Comparison of ENCODE assay signal across 9 cellular contexts in genomic region chr2:88452151-88452851, GRCh38. TPM values are rescaled to one million over a fixed set of nuclear protein-coding genes. Genes with fewer than 3 reads are reported as not detected.
DNase-seq lines count a peak whose midpoint lies in the region; ATAC-seq, FAIRE-seq and TF ChIP-seq lines count a peak whose summit lies in the region.
"Had no signal": no experiment of that assay in that cellular context is flagged by ENCODE, and none has a peak within 500 bp of the region (broad histone marks: within the 10 kb centered on the region; RNA-seq: fewer than 3 reads in every experiment).

TSS of gene FOXI3 (minus strand) at chr2:88452693. CDS start at chr2:88452535, 158 bp downstream.

- no peak within 1 kb of the TSS for H3K4me3 ChIP-seq in IMR-90 (ENCODE audit: insufficient read depth, low read depth, low read length)

- no peak within 1 kb of the TSS for H4K91ac ChIP-seq in IMR-90 (ENCODE audit: insufficient read depth, low read depth, low read length)

- H3K9me3 Mint-ChIP-seq in brain: peaks cover 0 to 5% (median 0%) of the 10 kb centered on the region in 5 experiments
- H3K9me3 Mint-ChIP-seq in natural killer cell treated with Interleukin-12 subunit alpha and Interleukin-12 subunit beta and Interleukin-15 and Interleukin-18, amount 100 ng/mL, for 72 hours: no peaks in the 10 kb centered on the region

- POLR2A ChIA-PET in IMR-90 (lab: Charles Lee; ENCODE audit: unreplicated experiment): no interaction called here

- no peak for TF ChIP-seq POLR2A in IMR-90 (IDR thresholded peaks at IDR 0.05; ENCODE audit: low read depth, low read length)

- H4K8ac ChIP-seq in IMR-90 (ENCODE audit: low read depth in 2 of 2, low read length in 2 of 2): no peak within 1 kb of the TSS

- no peaks in the 10 kb centered on the region for H3K36me3 Mint-ChIP-seq in brain
- H3K36me3 Mint-ChIP-seq in natural killer cell treated with Interleukin-12 subunit alpha and Interleukin-12 subunit beta and Interleukin-15 and Interleukin-18, amount 100 ng/mL, for 72 hours: no peaks in the 10 kb centered on the region

- H3K4me1 Mint-ChIP-seq in brain: peaks cover 6% of the 10 kb centered on the region
- peaks cover 0 to 14% of the 10 kb centered on the region in 2 donors for H3K4me1 Mint-ChIP-seq in natural killer cell treated with Interleukin-12 subunit alpha and Interleukin-12 subunit beta and Interleukin-15 and Interleukin-18, amount 100 ng/mL, for 72 hours (ENCODE audit: low read depth in 2 of 2)

- no peaks in the 10 kb centered on the region for H3K4me1 ChIP-seq in IMR-90 (ENCODE audit: control insufficient read depth, insufficient read depth, low read length)

- H3K27ac ChIP-seq in IMR-90 (ENCODE audit: insufficient read depth, low read length): no peak within 1 kb of the TSS

- no TSS peak for BruUV-seq in IMR-90 (replicated peaks; lab: Mats Ljungman, UMichigan)

- H2AK9ac ChIP-seq in IMR-90 (replicated peaks; ENCODE audit: low read depth, low read length, poor library complexity): no peak within 1 kb of the TSS

- 3% methylated on average over 37 of the region's 116 CpGs; no CpG with 5 or more reads in 1 of the 2 experiments for WGBS in IMR-90 (ENCODE audit: extremely low coverage in 2 of 2, insufficient read length in 1 of 2), 2 experiments

- no peak within 1 kb of the TSS for H3K18ac ChIP-seq in IMR-90 (ENCODE audit: low read depth, low read length)

- H3K9ac ChIP-seq in IMR-90 (ENCODE audit: low read depth, low read length): no peak within 1 kb of the TSS

- no peaks in the 10 kb centered on the region for H3K9me1 ChIP-seq in IMR-90 (ENCODE audit: insufficient read depth, low read length)

- intact Hi-C loops in IMR-90 (cut with micrococcal nuclease): no loop called here

- H2BK20ac ChIP-seq in IMR-90 (ENCODE audit: low read depth, low read length): no peak within 1 kb of the TSS

- H3K23ac ChIP-seq in IMR-90 (ENCODE audit: low read depth, low read length): no peak within 1 kb of the TSS

- TF ChIP-seq CTCF in IMR-90 (conservative IDR thresholded peaks at IDR 0.05; ENCODE audit: low read depth, low read length): no peak
- no peak for TF ChIP-seq CTCF in brain (conservative IDR thresholded peaks at IDR 0.05)

- H4K5ac ChIP-seq in IMR-90 (ENCODE audit: low read depth, low read length): no peak within 1 kb of the TSS

- no peak within 1 kb of the TSS for H3K56ac ChIP-seq in IMR-90 (ENCODE audit: extremely low read depth, insufficient read depth, low read length)

- H2BK5ac ChIP-seq in IMR-90 (ENCODE audit: low read depth, low read length, poor library complexity, severe bottlenecking): no peak within 1 kb of the TSS

- peak within 1 kb of the TSS; percentile 8 for H2AFZ ChIP-seq in IMR-90 (replicated peaks; ENCODE audit: low read length, poor library complexity)

- H3K27ac Mint-ChIP-seq in brain: peak within 1 kb of the TSS in 2 of 5 experiments; percentile 62 to 85
- H3K27ac Mint-ChIP-seq in natural killer cell treated with Interleukin-12 subunit alpha and Interleukin-12 subunit beta and Interleukin-15 and Interleukin-18, amount 100 ng/mL, for 72 hours: no peak within 1 kb of the TSS

- no peaks in the 10 kb centered on the region for H3K36me3 ChIP-seq in IMR-90 (ENCODE audit: control insufficient read depth, insufficient read depth, low read length)

- no peak within 1 kb of the TSS; the same call in 1 of the 2 replicates for H3K4me2 ChIP-seq in IMR-90 (ENCODE audit: low read depth, low read length)

- peak within 1 kb of the TSS; percentile 79 to 91 (median 85) for H3K4me3 Mint-ChIP-seq in brain
- peak within 1 kb of the TSS; percentile 65 for H3K4me3 Mint-ChIP-seq in natural killer cell treated with Interleukin-12 subunit alpha and Interleukin-12 subunit beta and Interleukin-15 and Interleukin-18, amount 100 ng/mL, for 72 hours

- H3K27me3 ChIP-seq in IMR-90 (ENCODE audit: control insufficient read depth, insufficient read depth, low read length): peaks cover 41% of the 10 kb centered on the region

- dilution Hi-C loops in IMR-90 (cut with HindIII; ENCODE audit: low sequenced_read_pairs, unreplicated experiment): no loop called here

- no peak within 1 kb of the TSS for H2AK5ac ChIP-seq in IMR-90 (ENCODE audit: low read depth, low read length)

- no peaks in the 10 kb centered on the region for H3K79me1 ChIP-seq in IMR-90 (ENCODE audit: low read depth in 1 of 2, low read length in 2 of 2)

- CTCF ChIA-PET in IMR-90 (lab: Yijun Ruan, JAX): no interaction called here

- H3K4ac ChIP-seq in IMR-90 (ENCODE audit: low read depth, low read length): no peak within 1 kb of the TSS

- H4K20me1 ChIP-seq in IMR-90 (ENCODE audit: insufficient read depth, low read length): no peaks in the 10 kb centered on the region

- H3K9me3 ChIP-seq in IMR-90 (ENCODE audit: control insufficient read depth, insufficient read depth, low read length): peaks cover 3% of the 10 kb centered on the region; the same call in 1 of the 2 replicates

- peaks cover 82% of the 10 kb centered on the region for H3K27me3 Mint-ChIP-seq in brain
- peaks cover 34 to 40% of the 10 kb centered on the region in 2 donors for H3K27me3 Mint-ChIP-seq in natural killer cell treated with Interleukin-12 subunit alpha and Interleukin-12 subunit beta and Interleukin-15 and Interleukin-18, amount 100 ng/mL, for 72 hours

- TF ChIP-seq RAD21 in IMR-90 (IDR thresholded peaks at IDR 0.05; ENCODE audit: low read length): no peak

- ATAC-seq in IMR-90 (ENCODE audit: low read depth) (peak; percentile 27), GM18520 (IDR thresholded peaks at IDR 0.05; ENCODE audit: unreplicated experiment) (no peak)
- ATAC-seq in natural killer cell treated with Interleukin-12 subunit alpha and Interleukin-12 subunit beta and Interleukin-15 and Interleukin-18, amount 100 ng/mL, for 72 hours: peak; percentile 72 to 75

- FAIRE-seq in GM19239 (lab: Jason Lieb, UNC): no peak

- H3K14ac ChIP-seq in IMR-90 (replicated peaks; ENCODE audit: low read depth, low read length): no peak within 1 kb of the TSS

- no peak within 1 kb of the TSS for H2BK15ac ChIP-seq in IMR-90 (ENCODE audit: low read depth, low read length)

- in situ Hi-C loops in IMR-90 (cut with MboI; ENCODE audit: low sequenced_read_pairs): no loop called here
- in situ Hi-C loops in ACHN (cut with HindIII; ENCODE audit: low pct_ligation_motif_present, low pct_unique_long_range_greater_than_20kb, low sequenced_read_pairs): no loop called here

- DNase-seq in Daoy (ENCODE audit: low read depth) (peak; percentile 63), IMR-90 (no peak), GM19239 (ENCODE audit: insufficient read length, low spot score) (no peak), NCI-H510A (lab: John Stamatoyannopoulos, UW) (no peak), ACHN (no peak)
- no peak for DNase-seq in natural killer cell treated with Interleukin-12 subunit alpha and Interleukin-12 subunit beta and Interleukin-15 and Interleukin-18, amount 100 ng/mL, for 72 hours (ENCODE audit: low spot score)
- DNase-seq: NCI-H1694 had no signal

- H2BK120ac ChIP-seq in IMR-90 (ENCODE audit: low read depth, low read length): no peak within 1 kb of the TSS

TF ChIP-seq in IMR-90, 13 proteins besides CTCF, POLR2A, EP300 and RAD21:
- TF ChIP-seq CHD1 (IDR thresholded peaks at IDR 0.05; ENCODE audit: low read depth, low read length) (no peak), MAZ (IDR thresholded peaks at IDR 0.05; ENCODE audit: borderline replicate concordance, low read depth, low read length) (no peak), RFX5 (IDR thresholded peaks at IDR 0.05; ENCODE audit: low read depth, low read length) (no peak), MXI1 (IDR thresholded peaks at IDR 0.05; ENCODE audit: borderline replicate concordance, low read depth, low read length) (no peak), CEBPB (IDR thresholded peaks at IDR 0.05; ENCODE audit: low read depth, low read length) (no peak), ELK1 (IDR thresholded peaks at IDR 0.05; ENCODE audit: borderline replicate concordance, low read depth, low read length) (no peak), NFE2L2 (IDR thresholded peaks at IDR 0.05; ENCODE audit: low read depth, low read length) (no peak), FOS (IDR thresholded peaks at IDR 0.05; ENCODE audit: low read depth, low read length) (no peak), RCOR1 (IDR thresholded peaks at IDR 0.05; ENCODE audit: insufficient replicate concordance, low read length) (no peak), SMC3 (IDR thresholded peaks at IDR 0.05; ENCODE audit: low read depth, low read length) (no peak), USF2 (IDR thresholded peaks at IDR 0.05; ENCODE audit: low read depth, low read length) (no peak), BHLHE40 (IDR thresholded peaks at IDR 0.05; ENCODE audit: low read depth, low read length) (no peak), MAFK (IDR thresholded peaks at IDR 0.05; ENCODE audit: low read depth, low read length) (no peak)

RNA-seq across cellular contexts. Expression of gene FOXI3, which starts in this region (rescaled TPM):
- 0.18 and 0.23 TPM in 2 replicates for total RNA-seq in Daoy (2014; rRNA removed; shearing (Covaris generic))
- not detected in 2 replicates for total RNA-seq in IMR-90 (2012; rRNA removed)
- polyA plus RNA-seq in IMR-90 (2012; rRNA removed): not detected in 2 replicates
- polyA plus RNA-seq in IMR-90 (2012; cell fraction: cytosol; rRNA removed): not detected in 2 replicates
- polyA plus RNA-seq in IMR-90 (2012; cell fraction: nucleus; rRNA removed; ENCODE audit: low replicate concordance): not detected in 2 replicates
- 0.29 TPM for polyA plus RNA-seq in brain (ENCODE audit: insufficient read depth, low read depth, low replicate concordance)
- total RNA-seq in natural killer cell treated with Interleukin-12 subunit alpha and Interleukin-12 subunit beta and Interleukin-15 and Interleukin-18, amount 100 ng/mL, for 72 hours: not detected

Comparison
In these comparisons a context has a peak if more than half of its experiments do, and no peak if none do; other contexts are left out.
1. Peak in DNase-seq in Daoy; RNA of the gene not detected or under 1 TPM.
2. Peak in ATAC-seq in IMR-90; RNA of the gene not detected or under 1 TPM.
3. Peak in ATAC-seq in natural killer cell treated with Interleukin-12 subunit alpha and Interleukin-12 subunit beta and Interleukin-15 and Interleukin-18, amount 100 ng/mL, for 72 hours; RNA of the gene not detected or under 1 TPM.